Comparison of ENCODE assay signal across 17 cellular contexts in genomic region chr2:113754160-113754559, GRCh38. TPM values are rescaled to one million over a fixed set of nuclear protein-coding genes. Genes with fewer than 3 reads are reported as not detected.
DNase-seq lines count a peak whose midpoint lies in the region; ATAC-seq and TF ChIP-seq lines count a peak whose summit lies in the region.
"Had no signal": no experiment of that assay in that cellular context is flagged by ENCODE, and none has a peak within 500 bp of the region (broad histone marks: within the 10 kb centered on the region; RNA-seq: fewer than 3 reads in every experiment).

No MANE protein-coding gene starts in this region.

- H3K36me3 ChIP-seq in BJ (ENCODE audit: control insufficient read depth, insufficient read depth, low read length) (peaks cover 2% of the 10 kb centered on the region; the same call in 1 of the 2 replicates), DND-41 (ENCODE audit: insufficient read depth, low read length) (peaks cover 29% of the 10 kb centered on the region), kidney epithelial cell (ENCODE audit: control insufficient read depth, insufficient read depth, low read length) (peaks cover 2% of the 10 kb centered on the region)
- H3K36me3 ChIP-seq: uterus had no signal

- peak overlapping the region; percentile 97; the same call in 1 of the 2 replicates for H3K4me3 ChIP-seq in BJ (ENCODE audit: low read depth, low read length)
- no peak overlapping the region for H3K4me3 ChIP-seq in DND-41 (ENCODE audit: low read depth in 1 of 2, low read length in 2 of 2)
- peak overlapping the region; percentile 93 for H3K4me3 ChIP-seq in kidney epithelial cell (ENCODE audit: low read depth, low read length)

- H3K79me2 ChIP-seq in DND-41 (ENCODE audit: insufficient read depth, low read length): peaks cover 31% of the 10 kb centered on the region

- H3K27me3 Mint-ChIP-seq in activated T-helper 17 cell treated with anti-CD3 and anti-CD28 coated beads, Interleukin-2, amount 50 U/mL, for 72 hours: no peaks in the 10 kb centered on the region
- H3K27me3 Mint-ChIP-seq: activated CD8-positive, alpha-beta T cell treated with anti-CD3 and anti-CD28 coated beads for 36 hours had no signal

- H3K27ac ChIP-seq in DND-41 (ENCODE audit: low read length): no peak overlapping the region

- H3K4me1 Mint-ChIP-seq in activated T-helper 17 cell treated with anti-CD3 and anti-CD28 coated beads, Interleukin-2, amount 50 U/mL, for 72 hours: peaks cover 13% of the 10 kb centered on the region

- POLR2A ChIA-PET in BJ (lab: Charles Lee): no interaction called here

- DNase-seq in BJ (ENCODE audit: low read depth): no peak
- no peak for DNase-seq in DND-41
- no peak for DNase-seq in kidney epithelial cell (ENCODE audit: low read depth)
- DNase-seq in NCI-H69 (lab: John Stamatoyannopoulos, UW): no peak
- DNase-seq in NCI-H2196 (lab: John Stamatoyannopoulos, UW; ENCODE audit: unreplicated experiment): no peak
- DNase-seq: activated CD8-positive, alpha-beta T cell treated with anti-CD3 and anti-CD28 coated beads for 36 hours; aorta; C1 segment of cervical spinal cord; NCI-H345; sigmoid colon; stimulated activated CD4-positive, alpha-beta T cell treated with anti-CD3 and anti-CD28 coated beads, Interleukin-4, amount 100 ng/mL, for 24 hours; uterus had no signal

- CTCF ChIA-PET in BJ (lab: Yijun Ruan, JAX): interaction anchor here (0.6 kb wide), 1 partner anchor 47 kb away, joined by 3 read pairs; no protein-coding TSS in a partner anchor

- H3K4me2 ChIP-seq in DND-41 (ENCODE audit: insufficient read depth, low read length): peak overlapping the region; percentile 83

- no peaks in the 10 kb centered on the region for H4K20me1 ChIP-seq in DND-41 (ENCODE audit: insufficient read depth, low read length)

- peaks cover 54% of the 10 kb centered on the region for H3K36me3 Mint-ChIP-seq in activated T-helper 17 cell treated with anti-CD3 and anti-CD28 coated beads, Interleukin-2, amount 50 U/mL, for 72 hours (ENCODE audit: low read depth)

- H3K9me3 ChIP-seq in DND-41 (ENCODE audit: insufficient read depth, low read length, severe bottlenecking): no peaks in the 10 kb centered on the region
- H3K9me3 ChIP-seq: HAP-1, sigmoid colon, uterus had no signal

- H2AFZ ChIP-seq in DND-41 (ENCODE audit: low read depth, low read length): no peak overlapping the region

- no peak for TF ChIP-seq CTCF in BJ (IDR thresholded peaks at IDR 0.05; ENCODE audit: insufficient read depth, low read depth, low read length)
- no peak for TF ChIP-seq CTCF in DND-41 (IDR thresholded peaks at IDR 0.05; ENCODE audit: borderline replicate concordance, extremely low read depth, low read length, poor library complexity, severe bottlenecking)
- no peak for TF ChIP-seq CTCF in kidney epithelial cell (IDR thresholded peaks at IDR 0.05; ENCODE audit: insufficient read depth, low read length, poor library complexity, severe bottlenecking)

- H3K9me3 Mint-ChIP-seq in activated T-helper 17 cell treated with anti-CD3 and anti-CD28 coated beads, Interleukin-2, amount 50 U/mL, for 72 hours: no peaks in the 10 kb centered on the region
- H3K9me3 Mint-ChIP-seq: activated CD8-positive, alpha-beta T cell treated with anti-CD3 and anti-CD28 coated beads for 36 hours; activated T-helper 2 cell treated with anti-CD3 and anti-CD28 coated beads, Interferon-gamma antibody, Interleukin-2, Interleukin-4, amounts not matched to agents 10 μg/mL and 5 μg/mL and 100 μg/mL, durations not matched to agents 14 hours and 24 hours and 36 hours had no signal

- no peak overlapping the region for H3K9ac ChIP-seq in DND-41 (ENCODE audit: low read depth, low read length)

- H3K4me1 ChIP-seq in DND-41 (ENCODE audit: insufficient read depth, low read length): peaks cover 25% of the 10 kb centered on the region
- H3K4me1 ChIP-seq: uterus had no signal

- no peak overlapping the region for H3K27ac Mint-ChIP-seq in activated T-helper 17 cell treated with anti-CD3 and anti-CD28 coated beads, Interleukin-2, amount 50 U/mL, for 72 hours

- ATAC-seq in DND-41 (ENCODE audit: insufficient read depth, low read depth) (no peak), HG02970 (IDR thresholded peaks at IDR 0.05; ENCODE audit: low FRiP score, unreplicated experiment) (no peak), GM21390 (IDR thresholded peaks at IDR 0.05; ENCODE audit: unreplicated experiment) (no peak)
- ATAC-seq in activated T-helper 17 cell treated with anti-CD3 and anti-CD28 coated beads, Interleukin-2, amount 50 U/mL, for 72 hours (replicated peaks): no peak
- ATAC-seq: activated CD8-positive, alpha-beta T cell treated with anti-CD3 and anti-CD28 coated beads for 36 hours had no signal

- no peaks in the 10 kb centered on the region for H3K27me3 ChIP-seq in BJ (ENCODE audit: control insufficient read depth, insufficient read depth, low read length)
- no peaks in the 10 kb centered on the region for H3K27me3 ChIP-seq in DND-41 (ENCODE audit: insufficient read depth, low read length, poor library complexity)
- H3K27me3 ChIP-seq in kidney epithelial cell (ENCODE audit: control insufficient read depth, insufficient read depth, low read length): no peaks in the 10 kb centered on the region
- H3K27me3 ChIP-seq: sigmoid colon, uterus had no signal

- H3K4me3 Mint-ChIP-seq in activated T-helper 17 cell treated with anti-CD3 and anti-CD28 coated beads, Interleukin-2, amount 50 U/mL, for 72 hours: peak overlapping the region; percentile 82

RNA-seq across cellular contexts. Expression of gene SLC35F5, which starts 2.3 kb away (rescaled TPM):
- 52.4 and 96.2 TPM in 2 replicates for polyA plus RNA-seq in BJ (2011; rRNA removed)
- 59.2 and 62.1 TPM in 2 replicates for polyA minus RNA-seq in BJ (2011; rRNA and poly(A)+ RNA removed)
- total RNA-seq in activated T-helper 17 cell treated with anti-CD3 and anti-CD28 coated beads, Interleukin-2, amount 50 U/mL, for 72 hours: 10 to 100 TPM; 23.8 to 35.8 TPM
- 61.7 and 66.3 TPM in 2 replicates for total RNA-seq in kidney epithelial cell

Comparison
In these comparisons a context has a peak if more than half of its experiments do, and no peak if none do; other contexts are left out.
1. H3K4me3 ChIP-seq: peak in BJ (single experiment) and kidney epithelial cell (single experiment); none in DND-41 (0 of 2).